In genomic region chr5:56763711-56764466, GRCh38 we compare ENCODE assay signal across 1 cellular context.
TF ChIP-seq lines count a peak whose summit lies in the region.

No MANE protein-coding gene starts in this region.

TF ChIP-seq in K562, 482 proteins besides CTCF, POLR2A, EP300 and RAD21 (continued from another document and continues in another):
- TF ChIP-seq FOXM1 (IDR thresholded peaks at IDR 0.05; ENCODE audit: low read depth) = peak; percentile 75
- TF ChIP-seq FOXM1 (CRISPR knock-in tag; IDR thresholded peaks at IDR 0.05; ENCODE audit: low read depth) = no peak
- 0 out of 2 replicates have a peak, but pooled peaks have one; percentile 65 for TF ChIP-seq ZNF175 (CRISPR knock-in tag; IDR thresholded peaks at IDR 0.05; ENCODE audit: low read depth)
- no peak for TF ChIP-seq CBX3 (IDR thresholded peaks at IDR 0.05; ENCODE audit: borderline replicate concordance in 1 of 2, low read length in 2 of 2)
- no peak for TF ChIP-seq ZNF165 (CRISPR knock-in tag; IDR thresholded peaks at IDR 0.05; ENCODE audit: borderline replicate concordance)
- TF ChIP-seq ZNF785 (CRISPR knock-in tag; IDR thresholded peaks at IDR 0.05) = no peak
- TF ChIP-seq GTF2B (IDR thresholded peaks at IDR 0.05; ENCODE audit: extremely low read depth, insufficient read length) = no peak
- TF ChIP-seq ZNF407 (IDR thresholded peaks at IDR 0.05; ENCODE audit: low read depth) = no peak
- TF ChIP-seq GABPB2 (CRISPR knock-in tag; conservative IDR thresholded peaks at IDR 0.05) = no peak
- no peak for TF ChIP-seq RFX7 (CRISPR knock-in tag; IDR thresholded peaks at IDR 0.05)
- TF ChIP-seq TGIF2 (CRISPR knock-in tag; IDR thresholded peaks at IDR 0.05) = no peak
- TF ChIP-seq HCFC1 (IDR thresholded peaks at IDR 0.05; ENCODE audit: low read depth, low read length) = no peak
- TF ChIP-seq ELK3 (CRISPR knock-in tag; IDR thresholded peaks at IDR 0.05) = no peak
- TF ChIP-seq RB1 (IDR thresholded peaks at IDR 0.05; ENCODE audit: low read depth) = no peak
- TF ChIP-seq NR2C1 (IDR thresholded peaks at IDR 0.05) = no peak
- no peak for TF ChIP-seq NR2C1 (tag; IDR thresholded peaks at IDR 0.05)
- no peak for TF ChIP-seq ZNF121 (CRISPR knock-in tag; conservative IDR thresholded peaks at IDR 0.05)
- no peak for TF ChIP-seq ZFP30 (CRISPR knock-in tag; IDR thresholded peaks at IDR 0.05; ENCODE audit: borderline replicate concordance)
- TF ChIP-seq IRF9 (tag; IDR thresholded peaks at IDR 0.05) = peak; percentile 89
- TF ChIP-seq TAF1 (IDR thresholded peaks at IDR 0.05; ENCODE audit: control insufficient read depth, extremely low read depth, insufficient read depth, low read length, severe bottlenecking) = no peak
- TF ChIP-seq ZNF644 (tag; IDR thresholded peaks at IDR 0.05; ENCODE audit: low read depth) = 0 out of 2 replicates have a peak, but pooled peaks have one; percentile 50
- no peak for TF ChIP-seq PRDM10 (IDR thresholded peaks at IDR 0.05; ENCODE audit: partially characterized antibody)
- no peak for TF ChIP-seq ZBTB17 (CRISPR knock-in tag; IDR thresholded peaks at IDR 0.05)
- TF ChIP-seq NCOA6 (IDR thresholded peaks at IDR 0.05) = no peak
- TF ChIP-seq MLX (CRISPR knock-in tag; conservative IDR thresholded peaks at IDR 0.05) = no peak
- TF ChIP-seq ARID1B (IDR thresholded peaks at IDR 0.05) = peak; percentile 95
- no peak for TF ChIP-seq ZNF146 (CRISPR knock-in tag; IDR thresholded peaks at IDR 0.05; ENCODE audit: unreplicated experiment)
- TF ChIP-seq TAF15 (IDR thresholded peaks at IDR 0.05; ENCODE audit: low read depth, low read length) = no peak
- TF ChIP-seq E2F5 (CRISPR knock-in tag; IDR thresholded peaks at IDR 0.05) = no peak
- TF ChIP-seq ETS1 (conservative IDR thresholded peaks at IDR 0.05; ENCODE audit: control insufficient read depth, low read depth, low read length) = no peak
- TF ChIP-seq ZNF75A (CRISPR knock-in tag; IDR thresholded peaks at IDR 0.05) = no peak
- TF ChIP-seq ZNF717 (CRISPR knock-in tag; IDR thresholded peaks at IDR 0.05) = no peak
- no peak for TF ChIP-seq ZBTB33 (CRISPR knock-in tag; IDR thresholded peaks at IDR 0.05)
- TF ChIP-seq BCLAF1 (IDR thresholded peaks at IDR 0.05; ENCODE audit: borderline replicate concordance in 1 of 2, control insufficient read depth in 1 of 2, low read depth in 2 of 2, low read length in 1 of 2) = no peak
- TF ChIP-seq GABPB1 (CRISPR knock-in tag; IDR thresholded peaks at IDR 0.05) = no peak
